Comparison of ENCODE assay signal across 8 cellular contexts in the genomic region with DNA sequence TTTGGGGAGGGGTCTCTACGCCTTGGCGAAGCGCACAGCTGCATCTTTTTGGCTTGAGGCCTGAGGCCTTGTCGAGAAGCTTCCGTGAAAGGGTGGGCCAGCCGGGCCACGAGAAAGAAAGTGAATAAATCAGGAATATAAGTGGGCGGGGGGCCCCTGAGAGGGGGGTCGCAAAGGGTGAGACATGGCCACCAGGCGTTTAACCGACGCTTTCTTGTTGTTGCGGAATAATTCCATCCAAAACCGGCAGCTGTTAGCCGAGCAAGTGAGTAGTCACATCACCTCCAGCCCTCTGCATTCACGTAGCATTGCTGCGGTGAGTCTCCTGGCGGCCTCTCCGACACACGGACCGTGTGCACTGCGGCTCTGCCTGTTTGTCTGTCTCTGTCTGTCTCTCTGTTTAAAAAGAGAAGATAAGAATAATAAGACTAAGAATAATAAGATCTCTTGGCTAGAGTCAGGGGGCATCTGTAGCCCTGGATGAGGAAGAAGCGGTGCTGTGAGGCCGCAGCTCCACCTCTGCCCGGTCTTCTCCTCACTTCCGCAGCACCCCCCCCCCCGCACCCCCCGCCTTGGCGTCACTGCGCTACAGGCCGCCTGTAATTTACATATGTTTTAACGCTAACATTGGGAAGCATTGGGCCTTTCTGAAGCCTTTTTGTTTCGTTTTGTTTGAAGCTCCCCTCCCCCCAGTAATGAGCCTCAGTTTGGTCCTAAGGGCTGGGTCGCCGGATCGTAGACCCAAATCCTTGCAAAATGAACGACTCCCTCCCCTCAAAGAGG. TPM values are rescaled to one million over a fixed set of nuclear protein-coding genes. Genes with fewer than 3 reads are reported as not detected.
A peak's percentile ranks its signal among the peaks of the same experiment; 100 is the strongest.
DNase-seq lines count a peak whose midpoint lies in the region; ATAC-seq and TF ChIP-seq lines count a peak whose summit lies in the region.

No MANE protein-coding gene starts in this region.

- H3K9ac ChIP-seq in liver (ENCODE audit: low read depth in 1 of 2, low read length in 2 of 2): peak overlapping the region; percentile 93 to 99

- no peaks in the 10 kb centered on the region for H3K27me3 Mint-ChIP-seq in activated CD4-positive, alpha-beta memory T cell treated with anti-CD3 and anti-CD28 coated beads, Interleukin-2, amount 10 ng/mL, durations not matched to agents 7 days and 5 days

- no peaks in the 10 kb centered on the region for H3K9me3 Mint-ChIP-seq in activated CD4-positive, alpha-beta memory T cell treated with anti-CD3 and anti-CD28 coated beads, Interleukin-2, amount 10 ng/mL, durations not matched to agents 7 days and 5 days

- peak; percentile 51 for DNase-seq in NCI-H2171 treated with DMSO at 0.1 percent for 48 hours (lab: John Stamatoyannopoulos, UW)
- no peak for DNase-seq in NCI-H2171 (lab: John Stamatoyannopoulos, UW)
- peak; percentile 54 to 83 for DNase-seq in NCI-H526 (lab: John Stamatoyannopoulos, UW)
- DNase-seq in activated CD4-positive, alpha-beta memory T cell treated with anti-CD3 and anti-CD28 coated beads, Interleukin-2, amount 10 ng/mL, durations not matched to agents 7 days and 5 days: peak; percentile 80
- peak in 2 of 3 experiments; percentile 43 to 44 for DNase-seq in stimulated activated CD4-positive, alpha-beta T cell treated with anti-CD3 and anti-CD28 coated beads, TNF-alpha, amount 100 ng/mL, for 4 hours (ENCODE audit: low read depth in 3 of 3)

- H3K4me3 ChIP-seq in ectodermal cell (ENCODE audit: insufficient read depth, low read depth, low read length) (peak overlapping the region; percentile 71), liver (ENCODE audit: low read depth in 1 of 3, low read length in 3 of 3) (peak overlapping the region; percentile 69 to 98 (median 97))

- CTCF ChIA-PET in activated CD4-positive, alpha-beta memory T cell treated with anti-CD3 and anti-CD28 coated beads, Interleukin-2, amount 10 ng/mL, durations not matched to agents 7 days and 5 days (lab: Charles Lee): interaction anchor here (0.6 to 3.5 kb wide), 17 partner anchors 8 to 1224 kb away, joined by 3 to 37 read pairs (median 4); a partner anchor contains a TSS

- peaks cover 17% of the 10 kb centered on the region for H3K4me1 ChIP-seq in ectodermal cell (ENCODE audit: control insufficient read depth, insufficient read depth, low read length)
- peaks cover 2 to 30% (median 21%) of the 10 kb centered on the region in 4 donors for H3K4me1 ChIP-seq in liver (ENCODE audit: control insufficient read depth in 4 of 4, insufficient read depth in 4 of 4, low read length in 3 of 4)

- peaks cover 14% of the 10 kb centered on the region for H3K27me3 ChIP-seq in ectodermal cell (ENCODE audit: control insufficient read depth, insufficient read depth, low read length, poor library complexity, severe bottlenecking)
- no peaks in the 10 kb centered on the region for H3K27me3 ChIP-seq in liver (ENCODE audit: control insufficient read depth in 4 of 4, insufficient read depth in 4 of 4, low read length in 3 of 4)

- H3K36me3 ChIP-seq in ectodermal cell (ENCODE audit: control insufficient read depth, insufficient read depth, low read length) (no peaks in the 10 kb centered on the region), liver (ENCODE audit: control insufficient read depth in 4 of 4, insufficient read depth in 3 of 4, low read depth in 1 of 4, low read length in 3 of 4) (no peaks in the 10 kb centered on the region)

- peaks cover 35% of the 10 kb centered on the region for H3K36me3 Mint-ChIP-seq in activated CD4-positive, alpha-beta memory T cell treated with anti-CD3 and anti-CD28 coated beads, Interleukin-2, amount 10 ng/mL, durations not matched to agents 7 days and 5 days (ENCODE audit: low read depth)

- TF ChIP-seq CTCF in liver (IDR thresholded peaks at IDR 0.05; ENCODE audit: low read depth, low read length, missing input control): no peak

- 4 to 6% methylated on average over 29 to 37 of the region's 37 CpGs for WGBS in ectodermal cell, 2 experiments
- under 1% methylated on average over 37 of the region's 37 CpGs for WGBS in liver

- ATAC-seq in HG02870 (IDR thresholded peaks at IDR 0.05; ENCODE audit: unreplicated experiment): peak; percentile 38

- H3K9me3 ChIP-seq in ectodermal cell (ENCODE audit: control insufficient read depth, low read length) (no peaks in the 10 kb centered on the region), liver (ENCODE audit: control insufficient read depth in 4 of 4, low read length in 3 of 4) (no peaks in the 10 kb centered on the region)

- POLR2A ChIA-PET in activated CD4-positive, alpha-beta memory T cell treated with anti-CD3 and anti-CD28 coated beads, Interleukin-2, amount 10 ng/mL, durations not matched to agents 7 days and 5 days (lab: Charles Lee): interaction anchor here (0.7 to 5.0 kb wide), 43 partner anchors 10 to 1260 kb away, joined by 3 to 121 read pairs (median 5); a partner anchor contains a TSS

- TF ChIP-seq RAD21 in liver (IDR thresholded peaks at IDR 0.05): no peak

- peaks cover 30% of the 10 kb centered on the region for H3K4me1 Mint-ChIP-seq in activated CD4-positive, alpha-beta memory T cell treated with anti-CD3 and anti-CD28 coated beads, Interleukin-2, amount 10 ng/mL, durations not matched to agents 7 days and 5 days

- H3K27ac ChIP-seq in ectodermal cell (ENCODE audit: insufficient read depth, low read depth, low read length, poor library complexity, severe bottlenecking) (peak overlapping the region; percentile 9), liver (ENCODE audit: low read depth in 1 of 2, low read length in 2 of 2) (peak overlapping the region; percentile 84 to 97)

- peak overlapping the region; percentile 99 for H3K27ac Mint-ChIP-seq in activated CD4-positive, alpha-beta memory T cell treated with anti-CD3 and anti-CD28 coated beads, Interleukin-2, amount 10 ng/mL, durations not matched to agents 7 days and 5 days

- H3K4me3 Mint-ChIP-seq in activated CD4-positive, alpha-beta memory T cell treated with anti-CD3 and anti-CD28 coated beads, Interleukin-2, amount 10 ng/mL, durations not matched to agents 7 days and 5 days: peak overlapping the region; percentile 98

TF ChIP-seq in liver, 16 proteins besides CTCF, POLR2A, EP300 and RAD21:
- no peak for TF ChIP-seq NR2F2 (IDR thresholded peaks at IDR 0.05)
- no peak for TF ChIP-seq JUND (IDR thresholded peaks at IDR 0.05)
- TF ChIP-seq FOXA1 (IDR thresholded peaks at IDR 0.05): no peak
- TF ChIP-seq GABPA (IDR thresholded peaks at IDR 0.05 in 1 of 2, conservative IDR thresholded peaks at IDR 0.05 in 1 of 2): peak in 1 of 2 donors; percentile 8
- TF ChIP-seq SP1 (IDR thresholded peaks at IDR 0.05): no peak

RNA-seq across cellular contexts. Expression of a gene that starts 0.9 kb away (rescaled TPM):
- total RNA-seq in activated CD4-positive, alpha-beta memory T cell treated with anti-CD3 and anti-CD28 coated beads, Interleukin-2, amount 10 ng/mL, durations not matched to agents 7 days and 5 days: 100 to 1,000 TPM; 152 to 153 TPM
- 93.6 TPM for polyA plus RNA-seq in ectodermal cell (2013, experiment 1 of 4)
- polyA plus RNA-seq in ectodermal cell (2013, experiment 2 of 4): 93.8 TPM
- 74.7 TPM for polyA plus RNA-seq in ectodermal cell (2013, experiment 3 of 4)
- 85.0 TPM for polyA plus RNA-seq in ectodermal cell (2013, experiment 4 of 4)
- 10 to 100 TPM; 18.6 to 32.5 TPM for total RNA-seq in liver
- polyA plus RNA-seq in liver: 10 to 100 TPM in 1 of 2 donors, 1 to 10 TPM in 1; 8.5 to 14.7 TPM

RNA-seq across cellular contexts. Expression of a gene that starts 40.6 kb away (rescaled TPM):
- 10 to 100 TPM; 29.1 to 30.7 TPM for total RNA-seq in activated CD4-positive, alpha-beta memory T cell treated with anti-CD3 and anti-CD28 coated beads, Interleukin-2, amount 10 ng/mL, durations not matched to agents 7 days and 5 days
- polyA plus RNA-seq in ectodermal cell (2013, experiment 1 of 4): 36.2 TPM
- 35.3 TPM for polyA plus RNA-seq in ectodermal cell (2013, experiment 2 of 4)
- 26.1 TPM for polyA plus RNA-seq in ectodermal cell (2013, experiment 3 of 4)
- 28.6 TPM for polyA plus RNA-seq in ectodermal cell (2013, experiment 4 of 4)
- 10 to 100 TPM in 1 of 2 donors, 1 to 10 TPM in 1; 8.0 to 13.3 TPM for total RNA-seq in liver
- polyA plus RNA-seq in liver: 10 to 100 TPM; 10.7 to 11.0 TPM

Comparison
In these comparisons a context has a peak if more than half of its experiments do, and no peak if none do; other contexts are left out.
1. RNA of a gene that starts 0.9 kb away (total RNA-seq): 152 to 153 TPM in activated CD4-positive, alpha-beta memory T cell treated with anti-CD3 and anti-CD28 coated beads, Interleukin-2, amount 10 ng/mL, durations not matched to agents 7 days and 5 days; 18.6 to 32.5 TPM in liver; every median in the first group is over 4 times any median in the second.